Comparison of ENCODE assay signal across 8 cellular contexts in the genomic region with DNA sequence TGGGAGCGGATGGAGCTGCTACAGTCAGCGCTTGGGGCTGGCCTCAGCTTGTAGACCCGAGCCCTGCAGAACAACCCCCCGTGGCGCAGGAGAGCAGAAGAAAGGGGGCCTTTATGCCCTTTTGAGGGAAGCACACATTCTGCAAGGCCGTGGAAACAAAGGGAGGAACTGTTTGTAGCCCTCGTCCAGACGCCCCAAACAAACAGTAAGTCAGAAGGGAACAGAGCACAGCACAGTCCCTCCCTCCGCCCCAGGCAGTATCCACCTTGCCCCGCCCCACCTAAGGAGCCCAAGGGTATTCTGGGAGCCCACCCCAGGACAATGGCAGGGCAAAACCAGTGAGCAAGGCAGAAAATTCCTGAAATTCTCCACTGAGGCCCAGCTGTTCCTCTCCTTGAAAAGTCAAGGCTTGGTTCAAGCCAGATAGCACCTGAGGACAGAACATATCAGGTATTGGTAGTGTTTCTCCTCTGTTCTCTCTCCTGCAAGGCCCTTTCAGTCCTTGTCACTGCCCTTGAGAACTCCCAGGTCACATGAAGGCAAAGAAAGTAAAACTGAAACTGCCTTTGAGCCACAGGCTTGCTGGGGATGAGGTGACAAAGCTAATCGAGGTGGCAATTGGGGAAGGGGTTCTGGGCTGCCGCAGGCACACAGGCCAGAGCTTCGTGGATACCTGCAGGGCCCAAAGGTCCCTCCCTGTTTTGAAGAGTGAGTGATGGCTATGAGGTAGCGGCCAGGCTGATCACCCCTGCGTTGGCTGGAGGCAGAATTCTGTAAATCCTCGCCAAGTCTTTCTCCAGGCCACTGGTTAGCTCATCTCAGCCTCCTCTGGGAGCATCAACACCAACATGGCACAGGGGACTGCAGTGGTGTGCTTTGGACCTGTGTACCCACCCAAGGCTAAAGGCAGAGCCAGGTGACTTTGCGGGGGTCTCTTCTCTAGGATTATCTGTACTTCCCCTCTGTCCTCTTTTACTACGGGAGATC. TPM values are rescaled to one million over a fixed set of nuclear protein-coding genes. Genes with fewer than 3 reads are reported as not detected.
DNase-seq lines count a peak whose midpoint lies in the region; ATAC-seq, FAIRE-seq and TF ChIP-seq lines count a peak whose summit lies in the region.

No MANE protein-coding gene starts in this region.

- POLR2A ChIA-PET in HepG2 (lab: Yijun Ruan, JAX) = interaction anchor here (0.5 to 2.9 kb wide), 10 partner anchors 9 to 54 kb away, joined by 3 to 49 read pairs (median 3); partner anchors contain the start of gene RPS6KA5

- H3K9me3 Mint-ChIP-seq in activated CD4-positive, alpha-beta T cell treated with anti-CD3 and anti-CD28 coated beads, Interleukin-2, amount 10 ng/mL, durations not matched to agents 24 days and 14 days = peaks cover 8% of the 10 kb centered on the region

- no peak for TF ChIP-seq RAD21 in HepG2 (CRISPR knock-in tag; IDR thresholded peaks at IDR 0.05)

- no peaks in the 10 kb centered on the region for H3K27me3 ChIP-seq in ACC112 (ENCODE audit: insufficient read depth, low read length)
- H3K27me3 ChIP-seq in HepG2 (ENCODE audit: control insufficient read depth in 1 of 2, insufficient read depth in 2 of 2, low read length in 2 of 2) = no peaks in the 10 kb centered on the region; a peak in 1 of 5 replicates

- no peak for TF ChIP-seq CTCF in HepG2 (CRISPR knock-in tag; IDR thresholded peaks at IDR 0.05)

- FAIRE-seq in HepG2 (lab: Jason Lieb, UNC) = peak; percentile 78

- DNase-seq in NCI-H345 (lab: John Stamatoyannopoulos, UW) (peak; percentile 31), dermis blood vessel endothelial cell (peak; percentile 94), HepG2 (ENCODE audit: low spot score) (peak; percentile 79)
- peak; percentile 93 for DNase-seq in activated CD4-positive, alpha-beta T cell treated with anti-CD3 and anti-CD28 coated beads, Interleukin-2, amount 10 ng/mL, durations not matched to agents 24 days and 14 days
- DNase-seq in stimulated activated CD4-positive, alpha-beta T cell treated with anti-CD3 and anti-CD28 coated beads, Interleukin-2, amount 100 ng/mL, for 48 hours = peak; percentile 54 to 58

- peak overlapping the region; percentile 97 for H3K27ac Mint-ChIP-seq in activated CD4-positive, alpha-beta T cell treated with anti-CD3 and anti-CD28 coated beads, Interleukin-2, amount 10 ng/mL, durations not matched to agents 24 days and 14 days

- TSS peak; percentile 82 for BruUV-seq in HepG2 (replicated peaks; lab: Mats Ljungman, UMichigan)

- CTCF ChIA-PET in HepG2 (lab: Yijun Ruan, JAX; ENCODE audit: low intra/inter-chr PET ratio, low total read pairs) = no interaction called here

- H3K27ac ChIP-seq in ACC112 (ENCODE audit: low read depth, low read length) = peak overlapping the region; percentile 83
- H3K27ac ChIP-seq in HepG2 (ENCODE audit: extremely low read length, insufficient read depth, low read length) = peak overlapping the region; percentile 90

- TF ChIP-seq EP300 in HepG2 (IDR thresholded peaks at IDR 0.05; ENCODE audit: low read depth in 2 of 2, low read length in 2 of 2) = no peak
- peak; percentile 28; the same call in 1 of the 2 replicates for TF ChIP-seq EP300 in HepG2 (CRISPR knock-in tag; IDR thresholded peaks at IDR 0.05; ENCODE audit: borderline replicate concordance)

- peak overlapping the region; percentile 79 for H3K9ac ChIP-seq in HepG2 (ENCODE audit: insufficient read depth, low read depth, low read length)

- H3K36me3 ChIP-seq in ACC112 (ENCODE audit: insufficient read depth, low read length) (peaks cover 10% of the 10 kb centered on the region), HepG2 (replicated peaks in 1 of 2; ENCODE audit: control insufficient read depth in 1 of 2, insufficient read depth in 2 of 2, low read length in 2 of 2) (no peaks in the 10 kb centered on the region)

- 5% methylated on average over 8 of the region's 18 CpGs for WGBS in HepG2 (ENCODE audit: low lambda C conversion rate)

- peak; percentile 83 for ATAC-seq in HG03045 (IDR thresholded peaks at IDR 0.05; ENCODE audit: unreplicated experiment)
- ATAC-seq in HepG2 = peak; percentile 97

- H3K27me3 Mint-ChIP-seq in activated CD4-positive, alpha-beta T cell treated with anti-CD3 and anti-CD28 coated beads, Interleukin-2, amount 10 ng/mL, durations not matched to agents 24 days and 14 days = no peaks in the 10 kb centered on the region

- in situ Hi-C loops in HepG2 (cut with HindIII; ENCODE audit: extremely low pct_ligation_motif_present, low pct_unique_long_range_greater_than_20kb) = no loop called here

- peaks cover 61% of the 10 kb centered on the region for H3K4me1 Mint-ChIP-seq in activated CD4-positive, alpha-beta T cell treated with anti-CD3 and anti-CD28 coated beads, Interleukin-2, amount 10 ng/mL, durations not matched to agents 24 days and 14 days

- H3K9me3 ChIP-seq in HepG2 (ENCODE audit: low read length) = no peaks in the 10 kb centered on the region

- H3K4me3 ChIP-seq in ACC112 (ENCODE audit: low read depth, low read length) (peak overlapping the region; percentile 82), HepG2 (replicated peaks in 1 of 3; ENCODE audit: insufficient read depth in 1 of 3, low read depth in 2 of 3, low read length in 3 of 3) (peak overlapping the region; percentile 69 to 81 (median 80))

- peaks cover 34% of the 10 kb centered on the region for H3K4me1 ChIP-seq in ACC112 (ENCODE audit: control insufficient read depth, insufficient read depth, low read length, unreplicated experiment)
- H3K4me1 ChIP-seq in HepG2 (ENCODE audit: insufficient read depth, low read length) = peaks cover 52% of the 10 kb centered on the region

- H2AFZ ChIP-seq in ACC112 (ENCODE audit: low read length, unreplicated experiment) (peak overlapping the region; percentile 81), HepG2 (ENCODE audit: low read length) (peak overlapping the region; percentile 74)

- intact Hi-C loops in activated CD4-positive, alpha-beta T cell treated with anti-CD3 and anti-CD28 coated beads, Interleukin-2, amount 10 ng/mL, durations not matched to agents 24 days and 14 days (cut with micrococcal nuclease) = loop anchor here (1.0 to 2.0 kb wide), 4 partner anchors 36 to 144 kb away; partner anchors contain the start of gene RPS6KA5
- intact Hi-C loops in HepG2 (cut with micrococcal nuclease; ENCODE audit: unreplicated experiment) = no loop called here

- peak overlapping the region; percentile 93 for H3K4me3 Mint-ChIP-seq in activated CD4-positive, alpha-beta T cell treated with anti-CD3 and anti-CD28 coated beads, Interleukin-2, amount 10 ng/mL, durations not matched to agents 24 days and 14 days

- peak overlapping the region; percentile 92 for H3K4me2 ChIP-seq in HepG2 (ENCODE audit: low read depth, low read length)

- TF ChIP-seq POLR2A in GM18526 (IDR thresholded peaks at IDR 0.05; ENCODE audit: extremely low read depth, insufficient read length) (peak; percentile 75), HepG2 (IDR thresholded peaks at IDR 0.05; ENCODE audit: insufficient read depth in 1 of 2, low read depth in 2 of 2, low read length in 2 of 2) (peak; percentile 65 to 71)

- H3K36me3 Mint-ChIP-seq in activated CD4-positive, alpha-beta T cell treated with anti-CD3 and anti-CD28 coated beads, Interleukin-2, amount 10 ng/mL, durations not matched to agents 24 days and 14 days (ENCODE audit: low read depth) = peaks cover 27% of the 10 kb centered on the region

- no peaks in the 10 kb centered on the region for H4K20me1 ChIP-seq in HepG2 (ENCODE audit: insufficient read depth, low read length)

- H3K79me2 ChIP-seq in ACC112 (ENCODE audit: control insufficient read depth, insufficient read depth, low read length, unreplicated experiment) = peaks cover 40% of the 10 kb centered on the region
- H3K79me2 ChIP-seq in HepG2 (ENCODE audit: insufficient read depth, low read length) = peaks cover 22% of the 10 kb centered on the region

RNA-seq across cellular contexts. Expression of gene DGLUCY, which starts 0.5 kb away (rescaled TPM):
- 28.1 and 30.1 TPM in 2 replicates for total RNA-seq in activated CD4-positive, alpha-beta T cell treated with anti-CD3 and anti-CD28 coated beads, Interleukin-2, amount 10 ng/mL, durations not matched to agents 24 days and 14 days
- 59.0 and 81.5 TPM in 2 replicates for total RNA-seq in dermis blood vessel endothelial cell
- total RNA-seq in HepG2 (2016; rRNA removed; fragmentation: Illumina TruSeq; extraction: Trizol) = 16.6 and 36.3 TPM in 2 replicates
- total RNA-seq in HepG2 (2016; cell fraction: cytosol; rRNA removed; fragmentation: Illumina TruSeq; extraction: Trizol; ENCODE audit: low read depth) = 7.4 and 10.5 TPM in 2 replicates
- 19.2 and 33.7 TPM in 2 replicates for total RNA-seq in HepG2 (2016; cell fraction: insoluble cytoplasmic fraction; rRNA removed; fragmentation: Illumina TruSeq; extraction: Trizol)
- 13.9 and 17.2 TPM in 2 replicates for total RNA-seq in HepG2 (2016; cell fraction: membrane; rRNA removed; fragmentation: Illumina TruSeq; extraction: Trizol)
- total RNA-seq in HepG2 (2016; cell fraction: nucleus; rRNA removed; fragmentation: Illumina TruSeq; extraction: Trizol) = 41.0 and 53.4 TPM in 2 replicates
- polyA plus RNA-seq in HepG2 (2011; rRNA removed) = 14.8 and 18.8 TPM in 2 replicates
- 10.0 and 10.9 TPM in 2 replicates for polyA plus RNA-seq in HepG2 (2011; cell fraction: cytosol; rRNA removed)
- polyA plus RNA-seq in HepG2 (2011; cell fraction: nucleus; rRNA removed) = 69.0 and 79.9 TPM in 2 replicates
- 14.0 and 15.8 TPM in 2 replicates for polyA plus RNA-seq in HepG2 (2012)
- polyA plus RNA-seq in HepG2 (2016; cell fraction: cytosol; fragmentation: Illumina TruSeq; extraction: Trizol; ENCODE audit: low read depth) = 7.4 and 8.4 TPM in 2 replicates
- polyA plus RNA-seq in HepG2 (2016; cell fraction: insoluble cytoplasmic fraction; fragmentation: Illumina TruSeq; extraction: Trizol; ENCODE audit: low read depth) = 12.6 and 15.7 TPM in 2 replicates
- 11.4 and 11.6 TPM in 2 replicates for polyA plus RNA-seq in HepG2 (2016; cell fraction: membrane; fragmentation: Illumina TruSeq; extraction: Trizol; ENCODE audit: low read depth)
- 45.5 and 47.0 TPM in 2 replicates for polyA plus RNA-seq in HepG2 (2016; cell fraction: nucleus; fragmentation: Illumina TruSeq; extraction: Trizol; ENCODE audit: insufficient read depth, low read depth)
- 6.1 and 32.7 TPM in 2 replicates for polyA minus RNA-seq in HepG2 (2011; rRNA and poly(A)+ RNA removed; ENCODE audit: low replicate concordance)
- 9.4 and 9.6 TPM in 2 replicates for polyA minus RNA-seq in HepG2 (2011; cell fraction: cytosol; rRNA and poly(A)+ RNA removed)
- polyA minus RNA-seq in HepG2 (2011; cell fraction: nucleus; rRNA and poly(A)+ RNA removed) = 44.3 and 59.9 TPM in 2 replicates

RNA-seq across cellular contexts. Expression of gene RPS6KA5, which starts 53.9 kb away (rescaled TPM):
- 13.5 and 13.8 TPM in 2 replicates for total RNA-seq in activated CD4-positive, alpha-beta T cell treated with anti-CD3 and anti-CD28 coated beads, Interleukin-2, amount 10 ng/mL, durations not matched to agents 24 days and 14 days
- total RNA-seq in dermis blood vessel endothelial cell (3.1 and 6.1 TPM in 2 replicates), HepG2 (2016; rRNA removed; fragmentation: Illumina TruSeq; extraction: Trizol) (0.58 and 0.65 TPM in 2 replicates)
- total RNA-seq in HepG2 (2016; cell fraction: cytosol; rRNA removed; fragmentation: Illumina TruSeq; extraction: Trizol; ENCODE audit: low read depth) = 0.10 and 0.44 TPM in 2 replicates
- 0.59 and 0.67 TPM in 2 replicates for total RNA-seq in HepG2 (2016; cell fraction: insoluble cytoplasmic fraction; rRNA removed; fragmentation: Illumina TruSeq; extraction: Trizol)
- 0.21 and 0.25 TPM in 2 replicates for total RNA-seq in HepG2 (2016; cell fraction: membrane; rRNA removed; fragmentation: Illumina TruSeq; extraction: Trizol)
- 0.81 and 0.84 TPM in 2 replicates for total RNA-seq in HepG2 (2016; cell fraction: nucleus; rRNA removed; fragmentation: Illumina TruSeq; extraction: Trizol)
- polyA plus RNA-seq in HepG2 (2011; rRNA removed) = 0.40 and 0.50 TPM in 2 replicates
- polyA plus RNA-seq in HepG2 (2011; cell fraction: cytosol; rRNA removed) = 0.27 and 0.42 TPM in 2 replicates
- 0.43 and 0.88 TPM in 2 replicates for polyA plus RNA-seq in HepG2 (2011; cell fraction: nucleus; rRNA removed)
- 1.2 and 1.7 TPM in 2 replicates for polyA plus RNA-seq in HepG2 (2012)
- under 0.01 and 0.05 TPM in 2 replicates for polyA plus RNA-seq in HepG2 (2016; cell fraction: cytosol; fragmentation: Illumina TruSeq; extraction: Trizol; ENCODE audit: low read depth)
- polyA plus RNA-seq in HepG2 (2016; cell fraction: insoluble cytoplasmic fraction; fragmentation: Illumina TruSeq; extraction: Trizol; ENCODE audit: low read depth) = 0.30 and 0.43 TPM in 2 replicates
- polyA plus RNA-seq in HepG2 (2016; cell fraction: membrane; fragmentation: Illumina TruSeq; extraction: Trizol; ENCODE audit: low read depth) = 0.03 and 0.06 TPM in 2 replicates
- polyA plus RNA-seq in HepG2 (2016; cell fraction: nucleus; fragmentation: Illumina TruSeq; extraction: Trizol; ENCODE audit: insufficient read depth, low read depth) = 0.30 and 0.45 TPM in 2 replicates
- polyA minus RNA-seq in HepG2 (2011; rRNA and poly(A)+ RNA removed; ENCODE audit: low replicate concordance) = 0.44 and 8.9 TPM in 2 replicates
- polyA minus RNA-seq in HepG2 (2011; cell fraction: cytosol; rRNA and poly(A)+ RNA removed) = 0.44 and 1.2 TPM in 2 replicates
- 3.4 and 3.7 TPM in 2 replicates for polyA minus RNA-seq in HepG2 (2011; cell fraction: nucleus; rRNA and poly(A)+ RNA removed)

Comparison
In these comparisons a context has a peak if more than half of its experiments do, and no peak if none do; other contexts are left out.
1. Peak in every context shown above with its lines: DNase-seq, ATAC-seq, H3K4me3 ChIP-seq and H3K27ac ChIP-seq.
2. DNase-seq: peak in every context shown above with its lines; median percentile 94 in dermis blood vessel endothelial cell; 93 in activated CD4-positive, alpha-beta T cell treated with anti-CD3 and anti-CD28 coated beads, Interleukin-2, amount 10 ng/mL, durations not matched to agents 24 days and 14 days; 79 in HepG2; 56 in stimulated activated CD4-positive, alpha-beta T cell treated with anti-CD3 and anti-CD28 coated beads, Interleukin-2, amount 100 ng/mL, for 48 hours; 31 in NCI-H345.